Comparison of ENCODE assay signal across 8 cellular contexts in genomic region chr10:32057041-32057372, GRCh38. TPM values are rescaled to one million over a fixed set of nuclear protein-coding genes. Genes with fewer than 3 reads are reported as not detected.
DNase-seq lines count a peak whose midpoint lies in the region; ATAC-seq and TF ChIP-seq lines count a peak whose summit lies in the region.

No MANE protein-coding gene starts in this region.

- H2AFZ ChIP-seq in mammary epithelial cell (ENCODE audit: low read depth, low read length), result peak overlapping the region; percentile 95

- H3K79me2 ChIP-seq in mammary epithelial cell (ENCODE audit: insufficient read depth, low read length), result peaks cover 42% of the 10 kb centered on the region

- BruUV-seq in A673 (replicated peaks; lab: Mats Ljungman, UMichigan) (TSS peak; percentile 76), mammary epithelial cell (replicated peaks; lab: Mats Ljungman, UMichigan) (no TSS peak)

- intact Hi-C loops in A673 (cut with micrococcal nuclease; ENCODE audit: unreplicated experiment) (loop anchor here (5.0 kb wide), 1 partner anchor 290 kb away; the partner anchor contains the start of gene EPC1), mammary epithelial cell (cut with micrococcal nuclease) (loop anchor here (5.0 kb wide), 2 partner anchors 290 to 310 kb away; partner anchors contain the start of gene EPC1)
- intact Hi-C loops in naive thymus-derived CD4-positive, alpha-beta T cell (cut with micrococcal nuclease), result loop anchor here (2.0 to 10.0 kb wide), 15 partner anchors 45 to 1712 kb away; partner anchors contain the start of genes CCDC7 (in 1 of the 2), ITGB1 (in 1 of the 2), MAP3K8 (in 1 of the 2) and MTPAP (in 1 of the 2)

- DNase-seq in A673 (ENCODE audit: low spot score), result no peak
- DNase-seq in mammary epithelial cell, result no peak
- DNase-seq in naive thymus-derived CD4-positive, alpha-beta T cell, result no peak
- no peak for DNase-seq in NCI-H748 (lab: John Stamatoyannopoulos, UW; ENCODE audit: unreplicated experiment)
- DNase-seq in activated CD4-positive, CD25-positive, alpha-beta regulatory T cell treated with anti-CD3 and anti-CD28 coated beads, Interleukin-2, amount 50 U/mL, for 72 hours, result no peak
- DNase-seq in cerebellum (ENCODE audit: low spot score), result no peak

- peaks cover 29 to 45% (median 37%) of the 10 kb centered on the region in 7 donors for H3K4me1 Mint-ChIP-seq in naive thymus-derived CD4-positive, alpha-beta T cell

- H3K27ac ChIP-seq in A673 (ENCODE audit: low read depth, low read length, poor library complexity, severe bottlenecking) (peak overlapping the region; percentile 95), HUES48 (ENCODE audit: low read depth, low read length) (peak overlapping the region; percentile 91), mammary epithelial cell (ENCODE audit: insufficient read depth, low read depth, low read length) (peak overlapping the region; percentile 56)
- peak overlapping the region; percentile 83 for H3K27ac ChIP-seq in naive thymus-derived CD4-positive, alpha-beta T cell (ENCODE audit: low read depth, low read length)

- H3K4me2 ChIP-seq in mammary epithelial cell (ENCODE audit: insufficient read depth, low read depth, low read length), result peak overlapping the region; percentile 85

- peak overlapping the region; percentile 94 to 99 (median 96) for H3K4me3 Mint-ChIP-seq in naive thymus-derived CD4-positive, alpha-beta T cell

- dilution Hi-C loops in mammary epithelial cell (cut with HindIII; ENCODE audit: low sequenced_read_pairs), result no loop called here

- ATAC-seq in naive thymus-derived CD4-positive, alpha-beta T cell, result no peak
- no peak for ATAC-seq in GM21447 (IDR thresholded peaks at IDR 0.05; ENCODE audit: unreplicated experiment)

- H3K27me3 ChIP-seq in A673 (replicated peaks; ENCODE audit: insufficient read depth, low read depth, low read length, poor library complexity) (no peaks in the 10 kb centered on the region), HUES48 (ENCODE audit: control insufficient read depth, insufficient read depth, low read length) (no peaks in the 10 kb centered on the region; the same call in 1 of the 2 replicates), mammary epithelial cell (ENCODE audit: insufficient read depth, low read length) (no peaks in the 10 kb centered on the region)
- no peaks in the 10 kb centered on the region for H3K27me3 ChIP-seq in naive thymus-derived CD4-positive, alpha-beta T cell (ENCODE audit: control insufficient read depth in 2 of 2, insufficient read depth in 2 of 2, low read length in 2 of 2)

- H3K36me3 ChIP-seq in A673 (ENCODE audit: insufficient read depth, low read length, poor library complexity, severe bottlenecking) (no peaks in the 10 kb centered on the region), HUES48 (ENCODE audit: control insufficient read depth, insufficient read depth, low read length) (no peaks in the 10 kb centered on the region), mammary epithelial cell (ENCODE audit: insufficient read depth, low read length) (no peaks in the 10 kb centered on the region)
- H3K36me3 ChIP-seq in naive thymus-derived CD4-positive, alpha-beta T cell (ENCODE audit: control insufficient read depth in 2 of 3, insufficient read depth in 3 of 3, low read length in 3 of 3), result peaks cover 0 to 9% (median 0%) of the 10 kb centered on the region in 3 experiments

- WGBS in mammary epithelial cell (ENCODE audit: low coverage, missing lambda C conversion rate), result 68% methylated on average over 8 of the region's 8 CpGs

- TF ChIP-seq CTCF in A673 (conservative IDR thresholded peaks at IDR 0.05; ENCODE audit: low read depth, low read length) (no peak), mammary epithelial cell (conservative IDR thresholded peaks at IDR 0.05 in 1 of 2, IDR thresholded peaks at IDR 0.05 in 1 of 2; ENCODE audit: extremely low read depth in 1 of 2, insufficient read depth in 1 of 2, low read depth in 1 of 2, low read length in 2 of 2) (no peak)

- H3K4me1 ChIP-seq in A673 (ENCODE audit: insufficient read depth, low read length, poor library complexity, severe bottlenecking) (peaks cover 19% of the 10 kb centered on the region), HUES48 (ENCODE audit: control insufficient read depth, insufficient read depth, low read length) (peaks cover 28% of the 10 kb centered on the region), mammary epithelial cell (ENCODE audit: insufficient read depth, low read length) (peaks cover 6% of the 10 kb centered on the region)
- H3K4me1 ChIP-seq in naive thymus-derived CD4-positive, alpha-beta T cell (ENCODE audit: control insufficient read depth in 2 of 2, insufficient read depth in 2 of 2, low read length in 2 of 2), result peaks cover 21 to 26% of the 10 kb centered on the region in 2 donors

- peaks cover 0 to 7% (median 0%) of the 10 kb centered on the region in 5 donors for H3K36me3 Mint-ChIP-seq in naive thymus-derived CD4-positive, alpha-beta T cell

- peaks cover 18% of the 10 kb centered on the region for H4K20me1 ChIP-seq in mammary epithelial cell (ENCODE audit: insufficient read depth, low read length)

- H3K9me3 Mint-ChIP-seq in naive thymus-derived CD4-positive, alpha-beta T cell, result no peaks in the 10 kb centered on the region

- H3K27ac Mint-ChIP-seq in naive thymus-derived CD4-positive, alpha-beta T cell, result peak overlapping the region; percentile 90 to 97 (median 93)

- peak overlapping the region; percentile 97 for H3K4me3 ChIP-seq in A673 (ENCODE audit: low read depth, low read length, poor library complexity, severe bottlenecking)
- H3K4me3 ChIP-seq in HUES48 (ENCODE audit: low read depth, low read length), result peak overlapping the region; percentile 80; the same call in 1 of the 2 replicates
- H3K4me3 ChIP-seq in mammary epithelial cell (replicated peaks in 1 of 3; ENCODE audit: insufficient read depth in 1 of 3, low read depth in 2 of 3, low read length in 3 of 3), result peak overlapping the region in 2 of 3 experiments; percentile 82 to 91
- H3K4me3 ChIP-seq in naive thymus-derived CD4-positive, alpha-beta T cell (ENCODE audit: low read length), result peak overlapping the region; percentile 71

- H3K9me3 ChIP-seq in A673 (ENCODE audit: low read depth, low read length, poor library complexity, severe bottlenecking) (no peaks in the 10 kb centered on the region), HUES48 (ENCODE audit: control insufficient read depth, insufficient read depth, low read length) (no peaks in the 10 kb centered on the region), mammary epithelial cell (replicated peaks; ENCODE audit: insufficient read depth, low read length) (no peaks in the 10 kb centered on the region)
- no peaks in the 10 kb centered on the region for H3K9me3 ChIP-seq in naive thymus-derived CD4-positive, alpha-beta T cell (ENCODE audit: control insufficient read depth in 2 of 3, low read length in 3 of 3)

- POLR2A ChIA-PET in A673 (lab: Charles Lee; ENCODE audit: low non-redundant PET), result no interaction called here
- POLR2A ChIA-PET in naive thymus-derived CD4-positive, alpha-beta T cell (lab: Charles Lee), result interaction anchor here (0.6 to 1.4 kb wide), 4 partner anchors 8 to 1067 kb away, joined by 3 to 4 read pairs (median 3); no protein-coding TSS in a partner anchor

- CTCF ChIA-PET in A673 (lab: Charles Lee) (no interaction called here), mammary epithelial cell (lab: Charles Lee; ENCODE audit: low non-redundant PET) (no interaction called here)
- CTCF ChIA-PET in naive thymus-derived CD4-positive, alpha-beta T cell (lab: Charles Lee), result interaction anchor here (0.8 kb wide), 1 partner anchor 1078 kb away, joined by 3 read pairs; no protein-coding TSS in a partner anchor

- in situ Hi-C loops in mammary epithelial cell (cut with MboI; ENCODE audit: low sequenced_read_pairs in 2 of 2), result loop anchor here (10.0 to 25.0 kb wide), 2 partner anchors 88 to 280 kb away; partner anchors contain the start of gene EPC1 (in 1 of the 2)

- no peaks in the 10 kb centered on the region for H3K27me3 Mint-ChIP-seq in naive thymus-derived CD4-positive, alpha-beta T cell

- no peak overlapping the region for H3K9ac ChIP-seq in HUES48 (ENCODE audit: low read depth, low read length)
- peak overlapping the region; percentile 88 for H3K9ac ChIP-seq in mammary epithelial cell (ENCODE audit: insufficient read depth, low read length)

RNA-seq across cellular contexts. Expression of gene KIF5B, which starts 0.8 kb away (rescaled TPM):
- 135 and 148 TPM in 2 replicates for total RNA-seq in A673 (2021)
- total RNA-seq in mammary epithelial cell, result 100 to 1,000 TPM; 146 to 168 TPM
- polyA plus RNA-seq in mammary epithelial cell, result 50.3 TPM
- 62.2 TPM for polyA minus RNA-seq in mammary epithelial cell
- total RNA-seq in naive thymus-derived CD4-positive, alpha-beta T cell, result 10 to 100 TPM; 42.2 to 66.0 (median 46.3) TPM
- 10 to 100 TPM; 19.7 to 20.3 TPM for polyA plus RNA-seq in naive thymus-derived CD4-positive, alpha-beta T cell
- total RNA-seq in cerebellum, result 97.5 TPM
